Comparison of ENCODE assay signal across 8 cellular contexts in the genomic region with DNA sequence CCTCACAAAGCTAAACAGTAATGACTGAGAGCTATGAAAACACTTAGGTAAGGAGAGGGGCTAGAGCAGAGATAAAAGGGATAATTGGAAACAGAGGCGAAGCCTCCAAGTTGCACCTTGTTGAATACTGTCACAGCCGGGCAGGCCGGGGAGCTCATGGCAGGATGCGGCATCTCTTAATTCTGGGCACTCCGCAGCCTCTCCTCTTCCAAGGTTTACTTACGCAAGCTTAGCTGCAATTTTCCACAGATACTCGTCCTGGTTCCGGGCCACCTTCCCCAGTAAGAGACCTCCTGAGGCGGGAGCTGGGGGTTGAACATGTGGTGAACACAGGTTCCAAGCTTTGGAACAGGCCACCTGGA.
DNase-seq lines count a peak whose midpoint lies in the region; ATAC-seq, FAIRE-seq and TF ChIP-seq lines count a peak whose summit lies in the region.

No MANE protein-coding gene starts in this region.

- peaks cover 0 to 9% (median 0%) of the 10 kb centered on the region in 9 donors for H3K9me3 Mint-ChIP-seq in naive thymus-derived CD8-positive, alpha-beta T cell

- H3K36me3 Mint-ChIP-seq in naive thymus-derived CD8-positive, alpha-beta T cell = no peaks in the 10 kb centered on the region

- H3K9me3 ChIP-seq in BLaER1 = no peaks in the 10 kb centered on the region

- no peaks in the 10 kb centered on the region for H3K36me3 ChIP-seq in BLaER1

- H3K9ac ChIP-seq in BLaER1 = no peak overlapping the region

- no peak for FAIRE-seq in HTR-8/SVneo (lab: Jason Lieb, UNC)

- H3K4me3 Mint-ChIP-seq in naive thymus-derived CD8-positive, alpha-beta T cell = peak overlapping the region; percentile 77 to 90 (median 84)

- POLR2A ChIA-PET in naive thymus-derived CD8-positive, alpha-beta T cell (lab: Charles Lee) = interaction anchor here (0.5 to 2.0 kb wide), 13 partner anchors 10 to 620 kb away, joined by 3 to 19 read pairs (median 5); a partner anchor contains a TSS

- H3K4me3 ChIP-seq in BLaER1 = peak overlapping the region; percentile 72
- peak overlapping the region; percentile 70 for H3K4me3 ChIP-seq in choroid plexus epithelial cell (ENCODE audit: low read depth, low read length)

- peaks cover 33% of the 10 kb centered on the region for H3K4me1 ChIP-seq in BLaER1

- no peak for TF ChIP-seq CTCF in choroid plexus epithelial cell (conservative IDR thresholded peaks at IDR 0.05; ENCODE audit: low read depth, low read length)

- DNase-seq in NCI-H146 treated with DMSO at 0.1 percent for 48 hours (lab: John Stamatoyannopoulos, UW; ENCODE audit: unreplicated experiment) (peak; percentile 63), choroid plexus epithelial cell (ENCODE audit: low read depth) (no peak), OCI-M1 (lab: John Stamatoyannopoulos, UW) (no peak), HTR-8/SVneo (ENCODE audit: insufficient read length, low spot score) (no peak), kidney tubule cell (ENCODE audit: low spot score) (no peak), NCI-H510A treated with DMSO at 0.1 percent for 48 hours (lab: John Stamatoyannopoulos, UW) (no peak)
- peak in 1 of 10 donors; percentile 4 for DNase-seq in naive thymus-derived CD8-positive, alpha-beta T cell

- ATAC-seq in naive thymus-derived CD8-positive, alpha-beta T cell = no peak

- peaks cover 25% of the 10 kb centered on the region for H3K27me3 ChIP-seq in BLaER1

- H3K4me2 ChIP-seq in BLaER1 = peak overlapping the region; percentile 78

- H3K27me3 Mint-ChIP-seq in naive thymus-derived CD8-positive, alpha-beta T cell = no peaks in the 10 kb centered on the region

- no peaks in the 10 kb centered on the region for H4K20me1 ChIP-seq in BLaER1

- H3K27ac Mint-ChIP-seq in naive thymus-derived CD8-positive, alpha-beta T cell = peak overlapping the region; percentile 92 to 99 (median 96)

- H3K4me1 Mint-ChIP-seq in naive thymus-derived CD8-positive, alpha-beta T cell = peaks cover 32 to 56% (median 46%) of the 10 kb centered on the region in 4 donors

- H3K27ac ChIP-seq in BLaER1 = no peak overlapping the region
